In the genomic region with DNA sequence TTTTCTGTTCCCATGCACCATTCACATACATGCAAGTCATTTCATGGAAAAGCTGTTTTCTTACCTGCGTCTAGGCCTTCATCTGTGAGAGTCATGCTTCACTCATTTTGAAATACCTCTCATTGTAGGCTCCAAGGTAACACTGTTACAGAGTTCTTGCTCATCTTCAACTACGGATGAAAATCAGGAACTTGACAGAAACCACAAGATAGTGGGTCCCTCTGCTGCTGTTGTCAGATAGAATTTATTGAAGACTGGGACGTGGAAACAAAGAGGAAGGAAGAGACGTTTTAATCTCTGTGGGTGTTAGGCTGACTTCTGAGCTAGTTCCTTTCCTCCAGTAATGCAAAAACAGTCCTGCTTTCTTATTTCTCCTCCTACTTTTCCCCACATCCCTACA, we compare ENCODE assay signal across 10 cellular contexts. TPM values are rescaled to one million over a fixed set of nuclear protein-coding genes. Genes with fewer than 3 reads are reported as not detected.
A peak's percentile ranks its signal among the peaks of the same experiment; 100 is the strongest.
DNase-seq lines count a peak whose midpoint lies in the region; ATAC-seq and TF ChIP-seq lines count a peak whose summit lies in the region.
"Had no signal": no experiment of that assay in that cellular context is flagged by ENCODE, and none has a peak within 500 bp of the region (broad histone marks: within the 10 kb centered on the region; RNA-seq: fewer than 3 reads in every experiment).

A gene (minus strand): TSS at position 320 of the 400 bp plus-strand sequence. CDS start 64,226 bp downstream, outside the sequence.

- H3K9me3 ChIP-seq in subcutaneous abdominal adipose tissue (ENCODE audit: control insufficient read depth in 5 of 5, low read length in 5 of 5) = no peaks in the 10 kb centered on the region

- TF ChIP-seq CTCF in foreskin fibroblast (IDR thresholded peaks at IDR 0.05; ENCODE audit: low read depth, low read length) (no peak), endothelial cell (IDR thresholded peaks at IDR 0.05; ENCODE audit: unreplicated experiment) (no peak)

- H3K27ac ChIP-seq in subcutaneous abdominal adipose tissue (ENCODE audit: low read depth, low read length) = no peak within 1 kb of the TSS

- POLR2A ChIA-PET in T-cell (lab: Charles Lee) = interaction anchor here (0.6 to 1.3 kb wide), 3 partner anchors 10 to 51 kb away, joined by 3 to 4 read pairs (median 4); no protein-coding TSS in a partner anchor

- no peaks in the 10 kb centered on the region for H3K36me3 ChIP-seq in subcutaneous abdominal adipose tissue (ENCODE audit: control insufficient read depth in 5 of 5, insufficient read depth in 5 of 5, low read length in 5 of 5)

- peak in 3 of 4 experiments; percentile 38 to 45 (median 41) for ATAC-seq in T-cell (replicated peaks in 1 of 4)
- ATAC-seq in left ventricle myocardium superior = peak; percentile 52

- H3K4me1 Mint-ChIP-seq in activated T-cell treated with anti-CD3 and anti-CD28 coated beads, Interleukin-2, amount 50 U/mL, for 24 hours (ENCODE audit: low read depth) = peaks cover 53% of the 10 kb centered on the region
- H3K4me1 Mint-ChIP-seq in T-cell (peaks cover 40 to 52% (median 51%) of the 10 kb centered on the region in 3 donors), endothelial cell (ENCODE audit: unreplicated experiment) (peaks cover 16% of the 10 kb centered on the region)

- H3K4me3 ChIP-seq in subcutaneous abdominal adipose tissue (ENCODE audit: low read depth in 1 of 5, low read length in 5 of 5) (peak within 1 kb of the TSS; percentile 23 to 59 (median 53)), foreskin fibroblast (ENCODE audit: low read depth in 1 of 2, low read length in 2 of 2) (no peak within 1 kb of the TSS)

- H3K27ac Mint-ChIP-seq in activated T-cell treated with anti-CD3 and anti-CD28 coated beads, Interleukin-2, amount 50 U/mL, for 24 hours = peak within 1 kb of the TSS; percentile 79
- H3K27ac Mint-ChIP-seq in T-cell (peak within 1 kb of the TSS; percentile 89 to 94), endothelial cell (ENCODE audit: unreplicated experiment) (no peak within 1 kb of the TSS)

- no peak within 1 kb of the TSS for H3K4me3 Mint-ChIP-seq in activated T-cell treated with anti-CD3 and anti-CD28 coated beads, Interleukin-2, amount 50 U/mL, for 24 hours
- H3K4me3 Mint-ChIP-seq in T-cell (peak within 1 kb of the TSS in 1 of 3 donors; percentile 13), endothelial cell (ENCODE audit: unreplicated experiment) (no peak within 1 kb of the TSS)

- H3K36me3 Mint-ChIP-seq in activated T-cell treated with anti-CD3 and anti-CD28 coated beads, Interleukin-2, amount 50 U/mL, for 24 hours (ENCODE audit: low read depth) = no peaks in the 10 kb centered on the region
- peaks cover 3% of the 10 kb centered on the region for H3K36me3 Mint-ChIP-seq in T-cell
- H3K36me3 Mint-ChIP-seq in endothelial cell (ENCODE audit: low read depth, unreplicated experiment) = no peaks in the 10 kb centered on the region

- no peaks in the 10 kb centered on the region for H3K9me3 Mint-ChIP-seq in activated T-cell treated with anti-CD3 and anti-CD28 coated beads, Interleukin-2, amount 50 U/mL, for 24 hours
- no peaks in the 10 kb centered on the region for H3K9me3 Mint-ChIP-seq in T-cell
- no peaks in the 10 kb centered on the region for H3K9me3 Mint-ChIP-seq in endothelial cell (ENCODE audit: unreplicated experiment)

- DNase-seq in activated T-cell treated with anti-CD3 and anti-CD28 coated beads, Interleukin-2, amount 50 U/mL, for 24 hours = no peak
- DNase-seq in activated T-cell treated with anti-CD3 and anti-CD28 coated beads for 4 hours = no peak
- no peak for DNase-seq in T-cell
- no peak for DNase-seq in left ventricle myocardium superior
- DNase-seq in foreskin fibroblast = no peak
- no peak for DNase-seq in NCI-H2196 treated with DMSO at 0.1 percent for 48 hours (lab: John Stamatoyannopoulos, UW; ENCODE audit: unreplicated experiment)
- no peak for DNase-seq in endothelial cell (ENCODE audit: low spot score)
- DNase-seq: retina had no signal

- CTCF ChIA-PET in T-cell (lab: Charles Lee) = interaction anchor here (0.6 to 4.6 kb wide), 20 partner anchors 9 to 1925 kb away, joined by 3 to 37 read pairs (median 4); a partner anchor contains a TSS

- peaks cover 0 to 8% (median 0%) of the 10 kb centered on the region in 5 donors for H3K4me1 ChIP-seq in subcutaneous abdominal adipose tissue (ENCODE audit: control insufficient read depth in 5 of 5, insufficient read depth in 5 of 5, low read length in 5 of 5)

- no peaks in the 10 kb centered on the region for H3K27me3 Mint-ChIP-seq in activated T-cell treated with anti-CD3 and anti-CD28 coated beads, Interleukin-2, amount 50 U/mL, for 24 hours
- no peaks in the 10 kb centered on the region for H3K27me3 Mint-ChIP-seq in T-cell
- H3K27me3 Mint-ChIP-seq in endothelial cell (ENCODE audit: unreplicated experiment) = peaks cover 3% of the 10 kb centered on the region

- no peaks in the 10 kb centered on the region for H3K27me3 ChIP-seq in subcutaneous abdominal adipose tissue (ENCODE audit: control insufficient read depth in 5 of 5, insufficient read depth in 4 of 5, low read length in 5 of 5)

- no peak within 1 kb of the TSS for H3K9ac ChIP-seq in subcutaneous abdominal adipose tissue (ENCODE audit: low read length in 5 of 5)

- intact Hi-C loops in left ventricle myocardium superior (cut with micrococcal nuclease) = no loop called here

RNA-seq across cellular contexts. Expression of the gene that starts here (rescaled TPM):
- total RNA-seq in T-cell (under 1 TPM; 0.30 to 0.73 (median 0.58) TPM), left ventricle myocardium superior (4.4 TPM), endothelial cell (ENCODE audit: unreplicated experiment) (0.21 TPM)
- total RNA-seq: NCI-H460 had no signal

Comparison
In these comparisons a context has a peak if more than half of its experiments do, and no peak if none do; other contexts are left out.
1. Peak in ATAC-seq in T-cell; RNA of the gene not detected or under 1 TPM.
2. H3K4me3 ChIP-seq: peak in subcutaneous abdominal adipose tissue (5 of 5); none in foreskin fibroblast (0 of 2).